8 cellular contexts compared by ENCODE assay signal in genomic region chr1:39955547-39956539, GRCh38. TPM values are rescaled to one million over a fixed set of nuclear protein-coding genes. Genes with fewer than 3 reads are reported as not detected.
DNase-seq lines count a peak whose midpoint lies in the region; ATAC-seq and TF ChIP-seq lines count a peak whose summit lies in the region.

No MANE protein-coding gene starts in this region.

- no peaks in the 10 kb centered on the region for H3K9me3 ChIP-seq in CD4-positive, alpha-beta memory T cell (ENCODE audit: control insufficient read depth in 1 of 2, low read length in 2 of 2)
- no peaks in the 10 kb centered on the region for H3K9me3 ChIP-seq in prostate gland

- 3% methylated on average over 36 of the region's 36 CpGs for WGBS in prostate gland

- H3K27me3 ChIP-seq in CD4-positive, alpha-beta memory T cell (ENCODE audit: insufficient read depth, low read length), result no peaks in the 10 kb centered on the region
- H3K27me3 ChIP-seq in prostate gland (replicated peaks; ENCODE audit: insufficient read depth), result no peaks in the 10 kb centered on the region

- CTCF ChIA-PET in CD4-positive, alpha-beta memory T cell (lab: Charles Lee; ENCODE audit: partially characterized antibody), result interaction anchor here (1.2 to 1.6 kb wide), 3 partner anchors 16 to 53 kb away, joined by 3 to 7 read pairs (median 6); partner anchors contain the start of gene MYCL

- H3K27me3 Mint-ChIP-seq in CD4-positive, alpha-beta memory T cell, result no peaks in the 10 kb centered on the region
- H3K27me3 Mint-ChIP-seq in activated T-helper 2 cell treated with anti-CD3 and anti-CD28 coated beads, Interferon-gamma antibody, Interleukin-2, Interleukin-4, amounts not matched to agents 10 μg/mL and 5 μg/mL and 100 μg/mL, durations not matched to agents 14 hours and 24 hours and 36 hours (ENCODE audit: low read depth), result peaks cover 7% of the 10 kb centered on the region

- peaks cover 5 to 22% (median 13%) of the 10 kb centered on the region in 4 donors for H3K4me1 Mint-ChIP-seq in CD4-positive, alpha-beta memory T cell
- H3K4me1 Mint-ChIP-seq in activated T-helper 2 cell treated with anti-CD3 and anti-CD28 coated beads, Interferon-gamma antibody, Interleukin-2, Interleukin-4, amounts not matched to agents 10 μg/mL and 5 μg/mL and 100 μg/mL, durations not matched to agents 14 hours and 24 hours and 36 hours (ENCODE audit: low read depth), result peaks cover 50% of the 10 kb centered on the region

- intact Hi-C loops in CD4-positive, alpha-beta memory T cell (cut with micrococcal nuclease), result no loop called here
- intact Hi-C loops in activated T-helper 2 cell treated with anti-CD3 and anti-CD28 coated beads, Interferon-gamma antibody, Interleukin-2, Interleukin-4, amounts not matched to agents 10 μg/mL and 5 μg/mL and 100 μg/mL, durations not matched to agents 14 hours and 24 hours and 36 hours (cut with micrococcal nuclease), result loop anchor here (1.0 to 5.0 kb wide), 3 partner anchors 54 to 84 kb away; partner anchors contain the start of genes CAP1 and MYCL
- intact Hi-C loops in prostate gland (cut with DNase I), result no loop called here

- H3K36me3 Mint-ChIP-seq in CD4-positive, alpha-beta memory T cell, result peaks cover 0 to 2% of the 10 kb centered on the region in 2 donors
- peaks cover 47% of the 10 kb centered on the region for H3K36me3 Mint-ChIP-seq in activated T-helper 2 cell treated with anti-CD3 and anti-CD28 coated beads, Interferon-gamma antibody, Interleukin-2, Interleukin-4, amounts not matched to agents 10 μg/mL and 5 μg/mL and 100 μg/mL, durations not matched to agents 14 hours and 24 hours and 36 hours (ENCODE audit: low read depth)

- H3K9me3 Mint-ChIP-seq in CD4-positive, alpha-beta memory T cell, result no peaks in the 10 kb centered on the region
- no peaks in the 10 kb centered on the region for H3K9me3 Mint-ChIP-seq in activated T-helper 2 cell treated with anti-CD3 and anti-CD28 coated beads, Interferon-gamma antibody, Interleukin-2, Interleukin-4, amounts not matched to agents 10 μg/mL and 5 μg/mL and 100 μg/mL, durations not matched to agents 14 hours and 24 hours and 36 hours

- POLR2A ChIA-PET in CD4-positive, alpha-beta memory T cell (lab: Charles Lee; ENCODE audit: partially characterized antibody), result interaction anchor here (0.7 to 2.3 kb wide), 5 partner anchors 76 to 750 kb away, joined by 3 to 8 read pairs (median 3); partner anchors contain the start of gene CAP1

- DNase-seq in CD4-positive, alpha-beta memory T cell, result peak; percentile 17 to 67 (median 31)
- DNase-seq in HS-5 (ENCODE audit: low read depth) (peak; percentile 39), OCI-M1 (lab: John Stamatoyannopoulos, UW) (peak; percentile 28), foreskin melanocyte (peak; percentile 32), prostate gland (ENCODE audit: low spot score) (no peak), dedifferentiated amniotic fluid mesenchymal stem cell (ENCODE audit: extremely low spot score) (no peak)
- peak; percentile 40 for DNase-seq in activated T-helper 2 cell treated with anti-CD3 and anti-CD28 coated beads, Interferon-gamma antibody, Interleukin-2, Interleukin-4, amounts not matched to agents 10 μg/mL and 5 μg/mL and 100 μg/mL, durations not matched to agents 14 hours and 24 hours and 36 hours (ENCODE audit: low spot score)

- no peak for TF ChIP-seq CTCF in prostate gland (IDR thresholded peaks at IDR 0.05)

- peak overlapping the region in 5 of 7 donors; percentile 73 to 90 (median 85) for H3K27ac Mint-ChIP-seq in CD4-positive, alpha-beta memory T cell
- peak overlapping the region; percentile 90 for H3K27ac Mint-ChIP-seq in activated T-helper 2 cell treated with anti-CD3 and anti-CD28 coated beads, Interferon-gamma antibody, Interleukin-2, Interleukin-4, amounts not matched to agents 10 μg/mL and 5 μg/mL and 100 μg/mL, durations not matched to agents 14 hours and 24 hours and 36 hours

- peak; percentile 33 for ATAC-seq in GM19463 (IDR thresholded peaks at IDR 0.05; ENCODE audit: unreplicated experiment)

- TF ChIP-seq POLR2A in prostate gland (IDR thresholded peaks at IDR 0.05), result no peak

- peak overlapping the region; percentile 91 to 99 (median 94) for H3K4me3 Mint-ChIP-seq in CD4-positive, alpha-beta memory T cell
- peak overlapping the region; percentile 95 for H3K4me3 Mint-ChIP-seq in activated T-helper 2 cell treated with anti-CD3 and anti-CD28 coated beads, Interferon-gamma antibody, Interleukin-2, Interleukin-4, amounts not matched to agents 10 μg/mL and 5 μg/mL and 100 μg/mL, durations not matched to agents 14 hours and 24 hours and 36 hours (ENCODE audit: low read depth)

- peaks cover 20% of the 10 kb centered on the region for H3K4me1 ChIP-seq in CD4-positive, alpha-beta memory T cell (ENCODE audit: insufficient read depth, low read length)
- H3K4me1 ChIP-seq in prostate gland (replicated peaks), result peaks cover 12% of the 10 kb centered on the region

- H3K36me3 ChIP-seq in CD4-positive, alpha-beta memory T cell (ENCODE audit: insufficient read depth, low read length), result no peaks in the 10 kb centered on the region
- H3K36me3 ChIP-seq in prostate gland, result no peaks in the 10 kb centered on the region

- H3K4me3 ChIP-seq in CD4-positive, alpha-beta memory T cell (ENCODE audit: low read length in 2 of 2), result peak overlapping the region; percentile 72 to 86
- H3K4me3 ChIP-seq in prostate gland, result peak overlapping the region; percentile 29 to 40

- no peak overlapping the region for H3K27ac ChIP-seq in CD4-positive, alpha-beta memory T cell (ENCODE audit: low read depth, low read length)
- H3K27ac ChIP-seq in prostate gland, result peak overlapping the region in 1 of 2 donors; percentile 1

RNA-seq across cellular contexts. Expression of gene MFSD2A, which starts 0.9 kb away (rescaled TPM):
- total RNA-seq in CD4-positive, alpha-beta memory T cell, result under 1 TPM; 0.38 to 0.42 TPM
- under 1 TPM; 0.44 to 0.70 TPM for polyA plus RNA-seq in CD4-positive, alpha-beta memory T cell
- total RNA-seq in activated T-helper 2 cell treated with anti-CD3 and anti-CD28 coated beads, Interferon-gamma antibody, Interleukin-2, Interleukin-4, amounts not matched to agents 10 μg/mL and 5 μg/mL and 100 μg/mL, durations not matched to agents 14 hours and 24 hours and 36 hours, result 43.3 and 47.8 TPM in 2 replicates
- total RNA-seq in prostate gland, result 100 to 1,000 TPM in 1 of 2 donors, 1 to 10 TPM in 1; 1.1 to 135 TPM

RNA-seq across cellular contexts. Expression of gene MYCL, which starts 54.1 kb away (rescaled TPM):
- total RNA-seq in CD4-positive, alpha-beta memory T cell, result under 1 TPM; 0.19 to 0.20 TPM
- not detected for polyA plus RNA-seq in CD4-positive, alpha-beta memory T cell
- 0.50 and 0.57 TPM in 2 replicates for total RNA-seq in activated T-helper 2 cell treated with anti-CD3 and anti-CD28 coated beads, Interferon-gamma antibody, Interleukin-2, Interleukin-4, amounts not matched to agents 10 μg/mL and 5 μg/mL and 100 μg/mL, durations not matched to agents 14 hours and 24 hours and 36 hours
- total RNA-seq in prostate gland, result 10 to 100 TPM; 14.5 to 19.7 TPM

Comparison
In these comparisons a context has a peak if more than half of its experiments do, and no peak if none do; other contexts are left out.
1. DNase-seq: peak in CD4-positive, alpha-beta memory T cell (5 of 5), HS-5 (single experiment), OCI-M1 (single experiment), activated T-helper 2 cell treated with anti-CD3 and anti-CD28 coated beads, Interferon-gamma antibody, Interleukin-2, Interleukin-4, amounts not matched to agents 10 μg/mL and 5 μg/mL and 100 μg/mL, durations not matched to agents 14 hours and 24 hours and 36 hours (single experiment) and foreskin melanocyte (single experiment); none in prostate gland (single experiment) and dedifferentiated amniotic fluid mesenchymal stem cell (single experiment).